ENCODE assay signal across 14 cellular contexts in the genomic region with DNA sequence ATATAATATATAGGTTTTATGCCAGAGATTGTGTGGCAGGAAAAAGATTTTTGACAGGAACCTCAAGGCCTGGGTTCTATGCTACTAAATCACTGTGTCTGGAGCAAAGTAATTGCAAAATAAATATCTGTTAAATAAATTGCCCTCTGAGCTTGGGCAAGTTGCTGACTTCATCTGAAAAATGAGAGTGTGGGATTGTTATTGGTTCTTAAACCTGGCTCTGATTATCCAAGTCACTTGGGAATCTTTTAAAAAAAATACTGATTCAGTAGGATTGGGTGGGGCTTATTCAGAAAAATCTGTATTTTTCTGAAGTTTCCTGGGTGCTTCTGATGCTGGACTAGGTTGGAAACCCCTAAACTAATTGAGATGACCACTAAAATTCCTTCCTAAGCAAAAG.
DNase-seq lines count a peak whose midpoint lies in the region; ATAC-seq, FAIRE-seq and TF ChIP-seq lines count a peak whose summit lies in the region.
"Had no signal": no experiment of that assay in that cellular context is flagged by ENCODE, and none has a peak within 500 bp of the region (broad histone marks: within the 10 kb centered on the region; RNA-seq: fewer than 3 reads in every experiment).

No MANE protein-coding gene starts in this region.

- FAIRE-seq in islet of Langerhans (lab: Jason Lieb, UNC) (peak; percentile 17), GM12892 (lab: Jason Lieb, UNC) (no peak)
- FAIRE-seq: endometrium had no signal

- no peaks in the 10 kb centered on the region for H3K9me3 ChIP-seq in SK-N-MC (ENCODE audit: low read depth, low read length)
- H3K9me3 ChIP-seq: ovary had no signal

- DNase-seq in left ventricle myocardium superior (no peak), Right ventricle myocardium superior (no peak), SK-N-MC (ENCODE audit: low read depth, low spot score) (no peak), NCI-H1436 (lab: John Stamatoyannopoulos, UW) (no peak), germinal center (ENCODE audit: low spot score) (no peak), GM12892 (ENCODE audit: insufficient read length) (no peak)
- DNase-seq in activated CD4-positive, CD25-positive, alpha-beta regulatory T cell treated with anti-CD3 and anti-CD28 coated beads, Interleukin-2, amount 50 U/mL, for 72 hours: no peak
- DNase-seq: activated CD4-positive, alpha-beta T cell treated with anti-CD3 and anti-CD28 coated beads for 36 hours; NCI-H1105; ovary; stimulated activated naive CD4-positive, alpha-beta T cell treated with Interleukin-2 at 50 U/mL for 16 hours had no signal

- intact Hi-C loops in left ventricle myocardium superior (cut with micrococcal nuclease) (no loop called here), Right ventricle myocardium superior (cut with DNase I) (no loop called here)

- peaks cover 35% of the 10 kb centered on the region for H3K36me3 ChIP-seq in SK-N-MC (ENCODE audit: insufficient read depth, low read length)
- H3K36me3 ChIP-seq: ovary had no signal

- no peak overlapping the region for H3K9ac ChIP-seq in SK-N-MC (ENCODE audit: insufficient read length)

- no peak for TF ChIP-seq POLR2A in GM12892 (IDR thresholded peaks at IDR 0.05; ENCODE audit: low read depth, low read length)

- peak overlapping the region; percentile 83 for H3K27ac ChIP-seq in SK-N-MC
- H3K27ac ChIP-seq: ovary, RWPE1 had no signal

- H3K4me3 ChIP-seq in SK-N-MC: peak overlapping the region; percentile 46
- H3K4me3 ChIP-seq: ovary had no signal

- ATAC-seq in left ventricle myocardium superior (peak; percentile 15), Right ventricle myocardium superior (ENCODE audit: poor library complexity) (no peak)
